In the genomic region with DNA sequence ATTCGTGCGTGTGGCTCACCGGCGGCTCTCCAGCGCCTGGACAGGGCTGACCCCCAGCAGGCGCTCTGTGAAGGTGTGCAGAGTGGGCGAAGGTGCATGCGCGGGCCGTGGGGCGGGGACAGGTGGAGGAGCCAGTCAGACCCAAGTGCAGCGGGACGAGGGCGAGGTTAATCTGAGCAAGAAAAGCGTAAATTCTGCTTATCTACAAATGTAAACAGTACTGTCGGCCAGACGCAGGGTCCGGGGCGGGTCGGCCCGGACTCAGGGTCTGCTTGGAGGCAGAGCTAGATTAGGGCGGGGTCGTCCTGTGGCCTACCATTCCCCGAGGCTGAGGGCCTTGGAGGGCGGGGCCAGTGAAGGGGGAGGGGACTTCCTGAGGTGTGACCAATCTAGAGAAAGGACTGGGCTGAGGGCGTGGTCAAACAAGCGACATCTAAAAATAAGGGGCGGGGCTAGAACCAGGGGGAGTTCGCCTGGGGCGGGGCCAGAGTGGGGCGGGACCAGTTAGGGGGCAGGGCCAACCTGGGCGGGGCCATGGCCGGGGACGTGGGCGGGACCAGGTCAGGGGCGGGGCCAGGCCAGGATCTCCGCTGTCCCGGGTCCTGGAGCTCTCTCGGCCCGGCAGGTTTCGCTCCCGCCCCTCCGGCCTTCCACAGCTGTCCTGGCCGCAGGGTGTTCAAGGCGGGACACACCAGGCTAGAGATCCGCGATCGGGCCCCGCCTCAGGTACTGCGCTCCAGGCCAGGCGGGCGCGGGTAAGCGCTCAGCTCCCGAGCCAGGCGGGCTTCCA, we compare ENCODE assay signal across 8 cellular contexts. TPM values are rescaled to one million over a fixed set of nuclear protein-coding genes. Genes with fewer than 3 reads are reported as not detected.
DNase-seq lines count a peak whose midpoint lies in the region; ATAC-seq, FAIRE-seq and TF ChIP-seq lines count a peak whose summit lies in the region.

Gene SEC14L5 (plus strand): TSS at position 611 of the 790 bp plus-strand sequence. CDS start 994 bp downstream, outside the sequence.

- H3K4me2 ChIP-seq in HepG2 (ENCODE audit: low read depth, low read length) = peak within 1 kb of the TSS; percentile 90

- H3K9me3 ChIP-seq in HepG2 (ENCODE audit: low read length) = no peaks in the 10 kb centered on the region

- in situ Hi-C loops in HepG2 (cut with HindIII; ENCODE audit: extremely low pct_ligation_motif_present, low pct_unique_long_range_greater_than_20kb) = loop anchor here (5.0 to 25.0 kb wide), 2 partner anchors 111 to 446 kb away; partner anchors contain the start of genes GLYR1 and UBN1

- peak; percentile 79 for ATAC-seq in GM19035 (IDR thresholded peaks at IDR 0.05; ENCODE audit: unreplicated experiment)
- ATAC-seq in HG03460 (IDR thresholded peaks at IDR 0.05; ENCODE audit: unreplicated experiment) = peak; percentile 78
- peak; percentile 93 for ATAC-seq in HepG2

- H3K4me3 Mint-ChIP-seq in activated CD4-positive, alpha-beta memory T cell treated with anti-CD3 and anti-CD28 coated beads for 36 hours = peak within 1 kb of the TSS; percentile 66

- H3K9ac ChIP-seq in HepG2 (ENCODE audit: insufficient read depth, low read depth, low read length) = peak within 1 kb of the TSS; percentile 66

- no TSS peak for BruUV-seq in HepG2 (replicated peaks; lab: Mats Ljungman, UMichigan)

- H3K4me3 ChIP-seq in AG04449 (ENCODE audit: low read depth, low read length) (peak within 1 kb of the TSS; percentile 59), dorsolateral prefrontal cortex (peak within 1 kb of the TSS; percentile 47 to 99 (median 81)), HepG2 (replicated peaks in 1 of 3; ENCODE audit: insufficient read depth in 1 of 3, low read depth in 2 of 3, low read length in 3 of 3) (peak within 1 kb of the TSS; percentile 62 to 77 (median 62))

- TF ChIP-seq POLR2A in HepG2 (IDR thresholded peaks at IDR 0.05; ENCODE audit: insufficient read depth in 1 of 2, low read depth in 2 of 2, low read length in 2 of 2) = peak; percentile 74 to 85

- TF ChIP-seq EP300 in HepG2 (IDR thresholded peaks at IDR 0.05; ENCODE audit: low read depth in 2 of 2, low read length in 2 of 2) (no peak; a peak in 1 of 4 replicates), HepG2 (CRISPR knock-in tag; IDR thresholded peaks at IDR 0.05; ENCODE audit: borderline replicate concordance) (0 out of 2 replicates have a peak, but pooled peaks have one; percentile 29)

- peaks cover 28% of the 10 kb centered on the region for H3K27me3 Mint-ChIP-seq in activated CD4-positive, alpha-beta memory T cell treated with anti-CD3 and anti-CD28 coated beads for 36 hours

- TF ChIP-seq CTCF in AG04449 (IDR thresholded peaks at IDR 0.05; ENCODE audit: insufficient read depth, low read length, missing control alignments) (no peak), dorsolateral prefrontal cortex (IDR thresholded peaks at IDR 0.05 in 54 of 56, conservative IDR thresholded peaks at IDR 0.05 in 2 of 56; ENCODE audit: low read depth in 1 of 56, partially characterized antibody in 56 of 56) (peak in 4 of 56 donors; percentile 11 to 28 (median 20)), HepG2 (CRISPR knock-in tag; IDR thresholded peaks at IDR 0.05) (peak; percentile 61)

- H3K27me3 ChIP-seq in dorsolateral prefrontal cortex = no peaks in the 10 kb centered on the region
- H3K27me3 ChIP-seq in HepG2 (ENCODE audit: control insufficient read depth in 1 of 2, insufficient read depth in 2 of 2, low read length in 2 of 2) = peaks cover 0 to 18% of the 10 kb centered on the region in 2 experiments; a peak in 3 of 5 replicates

- no peak within 1 kb of the TSS for H2AFZ ChIP-seq in HepG2 (ENCODE audit: low read length)

- TF ChIP-seq RAD21 in HepG2 (CRISPR knock-in tag; IDR thresholded peaks at IDR 0.05) = peak; percentile 41; the same call in 1 of the 2 replicates

- peak; percentile 99 for FAIRE-seq in HepG2 (lab: Jason Lieb, UNC)

- peak within 1 kb of the TSS in 58 of 59 donors; percentile 25 to 100 (median 96) for H3K27ac ChIP-seq in dorsolateral prefrontal cortex
- H3K27ac ChIP-seq in HepG2 (ENCODE audit: extremely low read length, insufficient read depth, low read length) = peak within 1 kb of the TSS; percentile 77

- H3K27ac Mint-ChIP-seq in activated CD4-positive, alpha-beta memory T cell treated with anti-CD3 and anti-CD28 coated beads for 36 hours = no peak within 1 kb of the TSS

- CTCF ChIA-PET in AG04449 (lab: Yijun Ruan, JAX) = interaction anchor here (0.7 to 3.6 kb wide), 6 partner anchors 10 to 451 kb away, joined by 3 to 16 read pairs (median 4); partner anchors contain the start of genes DNAAF8, GLYR1, ROGDI and UBN1
- CTCF ChIA-PET in activated CD4-positive, alpha-beta memory T cell treated with anti-CD3 and anti-CD28 coated beads for 36 hours (lab: Charles Lee) = interaction anchor here (0.7 kb wide), 1 partner anchor 134 kb away, joined by 3 read pairs; no protein-coding TSS in a partner anchor
- CTCF ChIA-PET in HepG2 (lab: Yijun Ruan, JAX; ENCODE audit: low intra/inter-chr PET ratio, low total read pairs) = interaction anchor here (1.6 kb wide), 1 partner anchor 99 kb away, joined by 3 read pairs; no protein-coding TSS in a partner anchor

- H4K20me1 ChIP-seq in HepG2 (ENCODE audit: insufficient read depth, low read length) = no peaks in the 10 kb centered on the region

- H3K79me2 ChIP-seq in HepG2 (ENCODE audit: insufficient read depth, low read length) = no peaks in the 10 kb centered on the region

- POLR2A ChIA-PET in AG04449 (lab: Yijun Ruan, JAX) = no interaction called here
- POLR2A ChIA-PET in activated CD4-positive, alpha-beta memory T cell treated with anti-CD3 and anti-CD28 coated beads for 36 hours (lab: Charles Lee) = no interaction called here
- POLR2A ChIA-PET in HepG2 (lab: Yijun Ruan, JAX) = interaction anchor here (0.6 to 5.1 kb wide), 25 partner anchors 10 to 342 kb away, joined by 3 to 62 read pairs (median 6); partner anchors contain the start of genes ALG1, ANKS3, DNAAF8 and EEF2KMT

- peaks cover 15% of the 10 kb centered on the region for H3K4me1 Mint-ChIP-seq in activated CD4-positive, alpha-beta memory T cell treated with anti-CD3 and anti-CD28 coated beads for 36 hours (ENCODE audit: low read depth)

- whole genome bisulfite sequencing in HepG2 (ENCODE audit: low lambda C conversion rate) = 1% methylated on average over 34 of the region's 56 CpGs

- DNase-seq in AG04449 (ENCODE audit: low read depth, low spot score) (peak; percentile 84), NCI-H748 treated with DMSO at 0.1 percent for 48 hours (lab: John Stamatoyannopoulos, UW) (peak; percentile 92), dorsolateral prefrontal cortex (peak; percentile 95 to 99 (median 98)), HepG2 (ENCODE audit: low spot score) (peak; percentile 100)
- peak; percentile 97 for DNase-seq in activated CD4-positive, alpha-beta memory T cell treated with anti-CD3 and anti-CD28 coated beads for 36 hours
- DNase-seq in stimulated activated CD4-positive, alpha-beta T cell treated with anti-CD3 and anti-CD28 coated beads, Interleukin-2, amount 100 ng/mL, for 24 hours = peak; percentile 90 to 94

- intact Hi-C loops in activated CD4-positive, alpha-beta memory T cell treated with anti-CD3 and anti-CD28 coated beads for 36 hours (cut with micrococcal nuclease) = loop anchor here (1.0 kb wide), 1 partner anchor 155 kb away; no protein-coding TSS in a partner anchor
- intact Hi-C loops in dorsolateral prefrontal cortex (cut with DNase I) = loop anchor here (2.0 to 10.0 kb wide), 8 partner anchors 63 to 451 kb away; partner anchors contain the start of genes ALG1 (in 1 of the 2), GLYR1 (in 1 of the 2), NUDT16L1 (in 1 of the 2) and ROGDI (in 1 of the 2)
- intact Hi-C loops in HepG2 (cut with micrococcal nuclease; ENCODE audit: unreplicated experiment) = loop anchor here (1.0 to 10.0 kb wide), 8 partner anchors 51 to 343 kb away; partner anchors contain the start of genes ALG1, EEF2KMT and UBALD1

- H3K36me3 Mint-ChIP-seq in activated CD4-positive, alpha-beta memory T cell treated with anti-CD3 and anti-CD28 coated beads for 36 hours = no peaks in the 10 kb centered on the region

- no peaks in the 10 kb centered on the region for H3K9me3 Mint-ChIP-seq in activated CD4-positive, alpha-beta memory T cell treated with anti-CD3 and anti-CD28 coated beads for 36 hours

- H3K36me3 ChIP-seq in HepG2 (replicated peaks in 1 of 2; ENCODE audit: control insufficient read depth in 1 of 2, insufficient read depth in 2 of 2, low read length in 2 of 2) = no peaks in the 10 kb centered on the region

- H3K4me1 ChIP-seq in HepG2 (ENCODE audit: insufficient read depth, low read length) = peaks cover 23% of the 10 kb centered on the region

TF ChIP-seq in HepG2, 621 proteins besides CTCF, POLR2A, EP300 and RAD21 (continues in another document):
- no peak for TF ChIP-seq ZNF33B (CRISPR knock-in tag; IDR thresholded peaks at IDR 0.05)
- TF ChIP-seq, protein P1, sequence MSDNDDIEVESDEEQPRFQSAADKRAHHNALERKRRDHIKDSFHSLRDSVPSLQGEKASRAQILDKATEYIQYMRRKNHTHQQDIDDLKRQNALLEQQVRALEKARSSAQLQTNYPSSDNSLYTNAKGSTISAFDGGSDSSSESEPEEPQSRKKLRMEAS (IDR thresholded peaks at IDR 0.05) = peak; percentile 89

RNA-seq across cellular contexts. Expression of gene SEC14L5, which starts in this region (rescaled TPM):
- total RNA-seq in activated CD4-positive, alpha-beta memory T cell treated with anti-CD3 and anti-CD28 coated beads for 36 hours = under 1 TPM in 1 of 2 experiments, not detected in 1; 0.07 TPM
- total RNA-seq in dorsolateral prefrontal cortex = 100 to 1,000 TPM in 6 of 120 experiments, 10 to 100 TPM in 114; 34.5 to 145 (median 61.7) TPM
- 0.36 and 0.42 TPM in 2 replicates for total RNA-seq in HepG2 (2016; rRNA removed; fragmentation: Illumina TruSeq; extraction: Trizol)
- total RNA-seq in HepG2 (2016; cell fraction: cytosol; rRNA removed; fragmentation: Illumina TruSeq; extraction: Trizol; ENCODE audit: low read depth) = 0.09 TPM in 1 of 2 replicates, not detected in the other
- 0.34 and 0.43 TPM in 2 replicates for total RNA-seq in HepG2 (2016; cell fraction: insoluble cytoplasmic fraction; rRNA removed; fragmentation: Illumina TruSeq; extraction: Trizol)
- total RNA-seq in HepG2 (2016; cell fraction: membrane; rRNA removed; fragmentation: Illumina TruSeq; extraction: Trizol) = 0.19 and 0.21 TPM in 2 replicates
- 0.34 and 0.43 TPM in 2 replicates for total RNA-seq in HepG2 (2016; cell fraction: nucleus; rRNA removed; fragmentation: Illumina TruSeq; extraction: Trizol)
- polyA plus RNA-seq in HepG2 (2011; rRNA removed) = 0.40 and 0.60 TPM in 2 replicates
- 0.31 and 0.44 TPM in 2 replicates for polyA plus RNA-seq in HepG2 (2011; cell fraction: cytosol; rRNA removed)
- polyA plus RNA-seq in HepG2 (2011; cell fraction: nucleus; rRNA removed) = 1.3 and 1.5 TPM in 2 replicates
- 0.59 and 1.0 TPM in 2 replicates for polyA plus RNA-seq in HepG2 (2012)
- 0.02 TPM in 2 replicates for polyA plus RNA-seq in HepG2 (2016; cell fraction: cytosol; fragmentation: Illumina TruSeq; extraction: Trizol; ENCODE audit: low read depth)
- polyA plus RNA-seq in HepG2 (2016; cell fraction: insoluble cytoplasmic fraction; fragmentation: Illumina TruSeq; extraction: Trizol; ENCODE audit: low read depth) = 0.32 and 0.43 TPM in 2 replicates
- polyA plus RNA-seq in HepG2 (2016; cell fraction: membrane; fragmentation: Illumina TruSeq; extraction: Trizol; ENCODE audit: low read depth) = 0.08 and 0.14 TPM in 2 replicates
- 0.31 and 0.41 TPM in 2 replicates for polyA plus RNA-seq in HepG2 (2016; cell fraction: nucleus; fragmentation: Illumina TruSeq; extraction: Trizol; ENCODE audit: insufficient read depth, low read depth)
- polyA minus RNA-seq in HepG2 (2011; rRNA and poly(A)+ RNA removed; ENCODE audit: low replicate concordance) = 0.16 and 1.5 TPM in 2 replicates
- polyA minus RNA-seq in HepG2 (2011; cell fraction: cytosol; rRNA and poly(A)+ RNA removed) = 0.18 and 0.49 TPM in 2 replicates
- polyA minus RNA-seq in HepG2 (2011; cell fraction: nucleus; rRNA and poly(A)+ RNA removed) = 0.64 and 0.75 TPM in 2 replicates

Comparison
In these comparisons a context has a peak if more than half of its experiments do, and no peak if none do; other contexts are left out.
1. Peak in every context shown above with its lines: DNase-seq, ATAC-seq, H3K4me3 ChIP-seq and H3K27ac ChIP-seq.
2. RNA of gene SEC14L5 (total RNA-seq): 34.5 to 145 TPM in dorsolateral prefrontal cortex; 0.09 to 0.43 TPM in HepG2 and 0.07 TPM in activated CD4-positive, alpha-beta memory T cell treated with anti-CD3 and anti-CD28 coated beads for 36 hours; every median in the first group is over 10 times any median in the second.
3. Peak in DNase-seq in activated CD4-positive, alpha-beta memory T cell treated with anti-CD3 and anti-CD28 coated beads for 36 hours; RNA of the gene not detected or under 1 TPM.